20 cellular contexts compared by ENCODE assay signal in the genomic region with DNA sequence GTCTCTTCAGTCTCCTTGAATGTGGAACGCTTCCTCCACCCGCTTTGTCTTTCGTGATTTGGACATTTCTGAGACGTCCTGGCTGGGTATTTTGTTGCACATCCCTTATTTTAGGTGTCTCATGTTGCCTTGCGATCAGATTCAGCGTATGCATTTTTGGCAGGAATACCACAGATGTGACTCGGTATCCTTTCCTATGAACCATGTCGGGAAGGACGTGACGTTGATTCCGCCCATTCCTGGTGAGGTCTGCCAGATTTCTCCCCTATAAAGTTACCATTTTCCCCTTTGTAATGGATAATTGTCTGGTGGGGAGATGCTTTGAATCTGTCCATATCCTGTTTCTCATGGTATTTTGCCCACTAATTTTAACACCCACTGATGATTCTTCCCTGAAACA. TPM values are rescaled to one million over a fixed set of nuclear protein-coding genes. Genes with fewer than 3 reads are reported as not detected.
A peak's percentile ranks its signal among the peaks of the same experiment; 100 is the strongest.
DNase-seq lines count a peak whose midpoint lies in the region; ATAC-seq, FAIRE-seq and TF ChIP-seq lines count a peak whose summit lies in the region.
"Had no signal": no experiment of that assay in that cellular context is flagged by ENCODE, and none has a peak within 500 bp of the region (broad histone marks: within the 10 kb centered on the region; RNA-seq: fewer than 3 reads in every experiment).

No MANE protein-coding gene starts in this region.

- H3K9ac ChIP-seq in GM12878 (ENCODE audit: control insufficient read depth, insufficient read depth, low read length) = no peak overlapping the region
- no peak overlapping the region for H3K9ac ChIP-seq in kidney (ENCODE audit: low read length in 2 of 2)

- SMC1A ChIA-PET in GM12878 (lab: Charles Lee; ENCODE audit: uncharacterized antibody, unreplicated experiment) = interaction anchor here (1.2 to 2.6 kb wide), 2 partner anchors 8 to 38 kb away, joined by 3 to 6 read pairs; no protein-coding TSS in a partner anchor

- TF ChIP-seq CTCF in GM12878 (IDR thresholded peaks at IDR 0.05 in 2 of 3, conservative IDR thresholded peaks at IDR 0.05 in 1 of 3; ENCODE audit: control insufficient read depth in 2 of 3, extremely low read depth in 1 of 3, insufficient read depth in 1 of 3, low read depth in 3 of 3, low read length in 3 of 3) = no peak
- no peak for TF ChIP-seq CTCF in kidney (IDR thresholded peaks at IDR 0.05; ENCODE audit: borderline replicate concordance, extremely low read depth, insufficient read depth)
- no peak for TF ChIP-seq CTCF in thyroid gland (IDR thresholded peaks at IDR 0.05)
- TF ChIP-seq CTCF in esophagus muscularis mucosa (IDR thresholded peaks at IDR 0.05) = no peak

- H3K4me3 ChIP-seq in GM12878 (no peak overlapping the region), kidney (ENCODE audit: low read length in 2 of 2) (no peak overlapping the region), thyroid gland (replicated peaks in 1 of 3) (no peak overlapping the region), esophagus muscularis mucosa (no peak overlapping the region)

- no peak for ATAC-seq in stimulated activated naive CD8-positive, alpha-beta T cell treated with anti-CD3 and anti-CD28 coated beads, Interleukin-15, amount 100 ng/mL, for 72 hours
- ATAC-seq in GM12878 = no peak
- ATAC-seq in stimulated activated effector memory CD8-positive, alpha-beta T cell treated with anti-CD3 and anti-CD28 coated beads, Interleukin-12 subunit alpha, Interleukin-12 subunit beta, amount 100 ng/mL, for 72 hours = no peak
- no peak for ATAC-seq in GM18511 (IDR thresholded peaks at IDR 0.05; ENCODE audit: unreplicated experiment)
- ATAC-seq: HCT116 had no signal

- FAIRE-seq in GM12878 (lab: Jason Lieb, UNC) (no peak), kidney (lab: Jason Lieb, UNC) (no peak)
- FAIRE-seq: A204.1, D721Med, G401.6 had no signal

- no peak for DNase-seq in stimulated activated naive CD8-positive, alpha-beta T cell treated with anti-CD3 and anti-CD28 coated beads, Interleukin-15, amount 100 ng/mL, for 72 hours
- DNase-seq in GM12878 (ENCODE audit: low read depth, low spot score) (no peak), kidney (peak; percentile 6), thyroid gland (no peak), esophagus muscularis mucosa (ENCODE audit: extremely low spot score) (no peak)
- DNase-seq in stimulated activated effector memory CD8-positive, alpha-beta T cell treated with anti-CD3 and anti-CD28 coated beads, Interleukin-12 subunit alpha, Interleukin-12 subunit beta, amount 100 ng/mL, for 72 hours (ENCODE audit: low spot score in 2 of 2) = no peak
- DNase-seq: AML-193; Caco-2; CD4-positive, alpha-beta T cell; GOT3; H7; HFFc6 had no signal

- no peaks in the 10 kb centered on the region for H3K79me2 ChIP-seq in GM12878 (ENCODE audit: control insufficient read depth, insufficient read depth, low read length)

- no peaks in the 10 kb centered on the region for H3K27me3 ChIP-seq in GM12878 (replicated peaks in 1 of 2; ENCODE audit: control insufficient read depth in 2 of 2, insufficient read depth in 2 of 2, low read length in 1 of 2)
- no peaks in the 10 kb centered on the region for H3K27me3 ChIP-seq in thyroid gland
- H3K27me3 ChIP-seq in esophagus muscularis mucosa = peaks cover 0 to 31% (median 0%) of the 10 kb centered on the region in 4 donors

- H3K36me3 ChIP-seq in GM12878 (ENCODE audit: control insufficient read depth in 2 of 2, insufficient read depth in 2 of 2, low read length in 1 of 2) = no peaks in the 10 kb centered on the region
- H3K36me3 ChIP-seq in kidney (ENCODE audit: control insufficient read depth in 1 of 2, insufficient read depth in 2 of 2, low read length in 2 of 2) = no peaks in the 10 kb centered on the region
- H3K36me3 ChIP-seq in thyroid gland = no peaks in the 10 kb centered on the region
- no peaks in the 10 kb centered on the region for H3K36me3 ChIP-seq in esophagus muscularis mucosa

- RAD21 ChIA-PET in GM12878 (lab: Charles Lee; ENCODE audit: unreplicated experiment) = interaction anchor here (1.2 to 2.8 kb wide), 2 partner anchors 12 to 64 kb away, joined by 3 to 9 read pairs; a partner anchor contains a TSS

- TF ChIP-seq POLR2A in GM12878 (IDR thresholded peaks at IDR 0.05; ENCODE audit: low read depth, low read length) (no peak), thyroid gland (IDR thresholded peaks at IDR 0.05) (no peak), esophagus muscularis mucosa (IDR thresholded peaks at IDR 0.05; ENCODE audit: low read depth) (no peak)

- CTCF ChIA-PET in GM12878 (lab: Yijun Ruan, JAX) = interaction anchor here (0.8 to 5.6 kb wide), 3 partner anchors 12 to 263 kb away, joined by 3 to 50 read pairs (median 4); no protein-coding TSS in a partner anchor

- H3K27me3 Mint-ChIP-seq in stimulated activated naive CD8-positive, alpha-beta T cell treated with anti-CD3 and anti-CD28 coated beads, Interleukin-15, Interleukin-2, amounts not matched to agents 100 ng/mL and 50 ng/mL, for 24 hours = peaks cover 15% of the 10 kb centered on the region
- peaks cover 28% of the 10 kb centered on the region for H3K27me3 Mint-ChIP-seq in stimulated activated naive CD8-positive, alpha-beta T cell treated with anti-CD3 and anti-CD28 coated beads, Interleukin-15, amount 100 ng/mL, for 72 hours
- H3K27me3 Mint-ChIP-seq: CD4-positive, alpha-beta T cell had no signal

- no peak overlapping the region for H3K27ac Mint-ChIP-seq in stimulated activated naive CD8-positive, alpha-beta T cell treated with anti-CD3 and anti-CD28 coated beads, Interleukin-15, Interleukin-2, amounts not matched to agents 100 ng/mL and 50 ng/mL, for 24 hours
- no peak overlapping the region for H3K27ac Mint-ChIP-seq in stimulated activated naive CD8-positive, alpha-beta T cell treated with anti-CD3 and anti-CD28 coated beads, Interleukin-15, amount 100 ng/mL, for 72 hours
- H3K27ac Mint-ChIP-seq in stimulated activated effector memory CD8-positive, alpha-beta T cell treated with anti-CD3 and anti-CD28 coated beads, Interleukin-12 subunit alpha, Interleukin-12 subunit beta, amount 100 ng/mL, for 72 hours = peak overlapping the region; percentile 99
- H3K27ac Mint-ChIP-seq: CD4-positive, alpha-beta T cell; HFFc6 had no signal

- intact Hi-C loops in GM12878 (cut with micrococcal nuclease; ENCODE audit: unreplicated experiment) = no loop called here
- intact Hi-C loops in kidney (cut with DNase I) = no loop called here
- intact Hi-C loops in thyroid gland (cut with DNase I) = no loop called here
- intact Hi-C loops in esophagus muscularis mucosa (cut with DNase I) = no loop called here

- H3K9me3 ChIP-seq in GM12878 (replicated peaks; ENCODE audit: control insufficient read depth, insufficient read depth, low read length) (no peaks in the 10 kb centered on the region), kidney (ENCODE audit: control insufficient read depth in 1 of 2, low read length in 2 of 2) (no peaks in the 10 kb centered on the region), thyroid gland (no peaks in the 10 kb centered on the region), esophagus muscularis mucosa (no peaks in the 10 kb centered on the region)
- H3K9me3 ChIP-seq: Caco-2 had no signal

- in situ Hi-C loops in GM12878 (cut with MboI) = no loop called here

- peak overlapping the region; percentile 6 for H3K4me3 Mint-ChIP-seq in stimulated activated naive CD8-positive, alpha-beta T cell treated with anti-CD3 and anti-CD28 coated beads, Interleukin-15, Interleukin-2, amounts not matched to agents 100 ng/mL and 50 ng/mL, for 24 hours
- H3K4me3 Mint-ChIP-seq in stimulated activated naive CD8-positive, alpha-beta T cell treated with anti-CD3 and anti-CD28 coated beads, Interleukin-15, amount 100 ng/mL, for 72 hours = no peak overlapping the region
- H3K4me3 Mint-ChIP-seq in stimulated activated effector memory CD8-positive, alpha-beta T cell treated with anti-CD3 and anti-CD28 coated beads, Interleukin-12 subunit alpha, Interleukin-12 subunit beta, amount 100 ng/mL, for 72 hours = no peak overlapping the region
- H3K4me3 Mint-ChIP-seq: CD4-positive, alpha-beta T cell; HFFc6 had no signal

- H3K4me1 Mint-ChIP-seq in stimulated activated naive CD8-positive, alpha-beta T cell treated with anti-CD3 and anti-CD28 coated beads, Interleukin-15, Interleukin-2, amounts not matched to agents 100 ng/mL and 50 ng/mL, for 24 hours (ENCODE audit: low read depth) = peaks cover 92% of the 10 kb centered on the region
- peaks cover 94% of the 10 kb centered on the region for H3K4me1 Mint-ChIP-seq in stimulated activated naive CD8-positive, alpha-beta T cell treated with anti-CD3 and anti-CD28 coated beads, Interleukin-15, amount 100 ng/mL, for 72 hours
- H3K4me1 Mint-ChIP-seq in stimulated activated effector memory CD8-positive, alpha-beta T cell treated with anti-CD3 and anti-CD28 coated beads, Interleukin-12 subunit alpha, Interleukin-12 subunit beta, amount 100 ng/mL, for 72 hours = peaks cover 90% of the 10 kb centered on the region

- H3K4me1 ChIP-seq in GM12878 (ENCODE audit: control insufficient read depth, insufficient read depth, low read length) (peaks cover 57% of the 10 kb centered on the region), kidney (ENCODE audit: control insufficient read depth in 1 of 2, insufficient read depth in 1 of 2, low read depth in 1 of 2, low read length in 2 of 2) (no peaks in the 10 kb centered on the region), thyroid gland (no peaks in the 10 kb centered on the region), esophagus muscularis mucosa (peaks cover 0 to 8% (median 0%) of the 10 kb centered on the region in 4 donors)
- H3K4me1 ChIP-seq: Caco-2 had no signal

- no peak overlapping the region for H3K4me2 ChIP-seq in GM12878 (ENCODE audit: control insufficient read depth, insufficient read depth)

- no peak overlapping the region for H3K27ac ChIP-seq in GM12878 (ENCODE audit: control insufficient read depth, insufficient read depth)
- no peak overlapping the region for H3K27ac ChIP-seq in kidney (ENCODE audit: low read depth in 2 of 2, low read length in 2 of 2)
- no peak overlapping the region for H3K27ac ChIP-seq in thyroid gland
- H3K27ac ChIP-seq in esophagus muscularis mucosa (replicated peaks in 1 of 4) = no peak overlapping the region
- H3K27ac ChIP-seq: C4-2B, HL-60 had no signal

- no peaks in the 10 kb centered on the region for H3K9me3 Mint-ChIP-seq in stimulated activated naive CD8-positive, alpha-beta T cell treated with anti-CD3 and anti-CD28 coated beads, Interleukin-15, Interleukin-2, amounts not matched to agents 100 ng/mL and 50 ng/mL, for 24 hours
- H3K9me3 Mint-ChIP-seq in stimulated activated naive CD8-positive, alpha-beta T cell treated with anti-CD3 and anti-CD28 coated beads, Interleukin-15, amount 100 ng/mL, for 72 hours = no peaks in the 10 kb centered on the region
- no peaks in the 10 kb centered on the region for H3K9me3 Mint-ChIP-seq in stimulated activated effector memory CD8-positive, alpha-beta T cell treated with anti-CD3 and anti-CD28 coated beads, Interleukin-12 subunit alpha, Interleukin-12 subunit beta, amount 100 ng/mL, for 72 hours
- H3K9me3 Mint-ChIP-seq: CD4-positive, alpha-beta T cell; HFFc6 had no signal

- no peak for TF ChIP-seq RAD21 in GM12878 (IDR thresholded peaks at IDR 0.05; ENCODE audit: insufficient read depth, low read depth, low read length)

- no peaks in the 10 kb centered on the region for H3K36me3 Mint-ChIP-seq in stimulated activated naive CD8-positive, alpha-beta T cell treated with anti-CD3 and anti-CD28 coated beads, Interleukin-15, Interleukin-2, amounts not matched to agents 100 ng/mL and 50 ng/mL, for 24 hours (ENCODE audit: low read depth)
- peaks cover 25% of the 10 kb centered on the region for H3K36me3 Mint-ChIP-seq in stimulated activated effector memory CD8-positive, alpha-beta T cell treated with anti-CD3 and anti-CD28 coated beads, Interleukin-12 subunit alpha, Interleukin-12 subunit beta, amount 100 ng/mL, for 72 hours

- POLR2A ChIA-PET in GM12878 (lab: Charles Lee) = interaction anchor here (0.8 kb wide), 1 partner anchor 10 kb away, joined by 3 read pairs; no protein-coding TSS in a partner anchor

- H4K20me1 ChIP-seq in GM12878 (ENCODE audit: control insufficient read depth, insufficient read depth) = no peaks in the 10 kb centered on the region

- no peak for TF ChIP-seq EP300 in GM12878 (IDR thresholded peaks at IDR 0.05; ENCODE audit: borderline replicate concordance in 1 of 2, control insufficient read depth in 1 of 2, low read depth in 2 of 2, low read length in 2 of 2)
- TF ChIP-seq EP300 in esophagus muscularis mucosa (IDR thresholded peaks at IDR 0.05) = no peak

- H2AFZ ChIP-seq in GM12878 (ENCODE audit: control insufficient read depth, low read depth, low read length) = no peak overlapping the region

- 94% methylated on average over 11 of the region's 11 CpGs for WGBS in GM12878 (ENCODE audit: insufficient coverage, insufficient replicate concordance, low lambda C conversion rate, missing lambda C conversion rate)
- 90 to 91% methylated on average over 11 of the region's 11 CpGs for WGBS in thyroid gland, 2 donors
- WGBS in esophagus muscularis mucosa = 91% methylated on average over 11 of the region's 11 CpGs

- BruUV-seq in GM12878 (replicated peaks; lab: Mats Ljungman, UMichigan) = no TSS peak

RNA-seq across cellular contexts. Expression of a gene that starts 49.6 kb away (rescaled TPM):
- 136 and 141 TPM in 2 replicates for total RNA-seq in GM12878 (2013; cell fraction: nucleolus; rRNA removed)
- total RNA-seq in GM12878 (2014; rRNA removed) (38.3 and 49.0 TPM in 2 replicates), GM12878 (2014; rRNA removed; fragmentation: Illumina TruSeq; extraction: Trizol) (85.7 and 94.1 TPM in 2 replicates), GM12878 (2021) (101 and 106 TPM in 2 replicates), kidney (91.9 TPM), thyroid gland (10 to 100 TPM; 64.3 to 93.3 (median 81.7) TPM), esophagus muscularis mucosa (10 to 100 TPM; 48.5 to 72.9 (median 59.5) TPM)
- 52.6 TPM for polyA plus RNA-seq in GM12878 (2011; ENCODE audit: low read depth)
- polyA plus RNA-seq in GM12878 (2011; rRNA removed) (64.5 and 65.3 TPM in 2 replicates), GM12878 (2014; fragmentation: Illumina TruSeq; extraction: Trizol) (156 and 160 TPM in 2 replicates), GM12878 (2014; fragmentation: Nextera tagmentation; extraction: Ambion mirVana) (10 to 100 TPM; 28.4 to 45.0 TPM), GM12878 (2014; rRNA removed) (79.9 and 82.1 TPM in 2 replicates), GM12878 (2016; fragmentation: Nextera tagmentation; extraction: Ambion mirVana) (100 to 1,000 TPM; 177 to 181 TPM), kidney (ENCODE audit: insufficient read depth, low read depth, low replicate concordance) (46.4 TPM)
- 33.5 and 38.9 TPM in 2 replicates for polyA plus RNA-seq in GM12878 (2011; cell fraction: cytosol; rRNA removed)
- polyA plus RNA-seq in GM12878 (2011; cell fraction: nucleus; rRNA removed) = 130 and 190 TPM in 2 replicates
- polyA plus RNA-seq in GM12878 (2012) = 73.3 and 80.2 TPM in 2 replicates
- polyA minus RNA-seq in GM12878 (2011; rRNA and poly(A)+ RNA removed) = 22.5 and 26.1 TPM in 2 replicates
- 11.8 and 17.6 TPM in 2 replicates for polyA minus RNA-seq in GM12878 (2011; cell fraction: cytosol; rRNA and poly(A)+ RNA removed)
- polyA minus RNA-seq in GM12878 (2011; cell fraction: nucleus; rRNA and poly(A)+ RNA removed) = 19.2 and 28.1 TPM in 2 replicates
